Comparison of ENCODE assay signal across 1 cellular context in the genomic region with DNA sequence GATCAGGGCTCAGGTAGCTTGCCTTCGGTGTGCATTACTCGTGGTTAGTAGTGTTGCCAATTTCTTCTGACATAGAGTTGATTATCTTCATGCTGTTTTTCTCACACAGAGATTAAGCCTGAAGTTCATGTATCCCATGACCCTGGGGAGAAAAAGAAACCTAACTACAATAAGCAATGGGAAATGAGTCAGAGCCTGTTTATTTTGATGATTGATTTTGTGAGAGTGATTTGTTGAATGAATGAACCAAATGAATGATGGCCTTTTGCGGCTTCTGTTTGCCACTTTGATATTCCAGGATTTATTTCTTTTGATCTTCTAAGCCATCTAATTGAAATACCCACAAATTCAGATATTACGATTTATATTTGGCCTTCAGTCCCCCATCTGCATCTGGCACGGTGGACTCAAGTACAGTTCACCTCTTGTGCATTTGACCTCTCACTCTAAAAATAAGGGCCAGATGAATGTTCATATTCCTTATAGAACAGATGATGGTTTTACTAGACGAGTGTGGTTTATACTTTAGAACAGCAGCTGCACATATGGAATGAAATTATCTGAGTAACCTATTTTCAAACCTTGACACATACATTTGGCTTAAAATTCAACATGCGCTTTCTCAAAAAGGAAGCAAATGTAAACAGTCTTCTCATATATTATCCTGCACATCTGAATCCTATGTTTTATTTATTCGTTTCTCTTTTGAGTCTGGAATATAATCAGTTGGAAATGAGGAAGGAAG.
A peak's percentile ranks its signal among the peaks of the same experiment; 100 is the strongest.
TF ChIP-seq lines count a peak whose summit lies in the region.

No MANE protein-coding gene starts in this region.

TF ChIP-seq in HepG2, 621 proteins besides CTCF, POLR2A, EP300 and RAD21:
- TF ChIP-seq ZNF24 (IDR thresholded peaks at IDR 0.05): peak; percentile 67; the same call in 1 of the 2 replicates
- no peak for TF ChIP-seq ZNF264 (CRISPR knock-in tag; IDR thresholded peaks at IDR 0.05)
- no peak for TF ChIP-seq MEF2D (CRISPR knock-in tag; IDR thresholded peaks at IDR 0.05)
